8 cellular contexts compared by ENCODE assay signal in genomic region chr20:6828794-6829423, GRCh38.
DNase-seq lines count a peak whose midpoint lies in the region; ATAC-seq and TF ChIP-seq lines count a peak whose summit lies in the region.

No MANE protein-coding gene starts in this region.

- H3K4me1 ChIP-seq in neural progenitor cell, result no peaks in the 10 kb centered on the region

- no peak overlapping the region for H3K9ac ChIP-seq in neural progenitor cell

- no peaks in the 10 kb centered on the region for H3K36me3 ChIP-seq in neural progenitor cell

- no peak overlapping the region for H3K27ac Mint-ChIP-seq in neural progenitor cell

- H2AFZ ChIP-seq in neural progenitor cell (replicated peaks), result no peak overlapping the region

- H3K27ac ChIP-seq in VCaP (no peak overlapping the region), neural progenitor cell (no peak overlapping the region)

- no peaks in the 10 kb centered on the region for H3K27me3 ChIP-seq in neural progenitor cell

- peaks cover 3% of the 10 kb centered on the region for H3K27me3 Mint-ChIP-seq in neural progenitor cell (ENCODE audit: insufficient read depth, low read depth)

- no peak overlapping the region for H3K4me3 Mint-ChIP-seq in neural progenitor cell

- no peaks in the 10 kb centered on the region for H3K4me1 Mint-ChIP-seq in neural progenitor cell

- DNase-seq in D341Med (ENCODE audit: low spot score) (peak; percentile 64), GM19238 (ENCODE audit: insufficient read length, low spot score) (peak; percentile 11), NCI-H2029 (lab: John Stamatoyannopoulos, UW) (peak; percentile 71), fibroblast of villous mesenchyme (ENCODE audit: low read depth) (peak; percentile 59), neural progenitor cell (ENCODE audit: low spot score) (peak; percentile 84)
- no peak for DNase-seq in effector CD4-positive, alpha-beta T cell

- ATAC-seq in HG03097 (IDR thresholded peaks at IDR 0.05; ENCODE audit: low FRiP score, unreplicated experiment), result peak; percentile 83

- H3K9me3 Mint-ChIP-seq in neural progenitor cell, result no peaks in the 10 kb centered on the region

- no peaks in the 10 kb centered on the region for H3K79me2 ChIP-seq in neural progenitor cell (ENCODE audit: low read depth)

- H3K9me3 ChIP-seq in neural progenitor cell (ENCODE audit: low read depth), result no peaks in the 10 kb centered on the region

- H3F3A ChIP-seq in neural progenitor cell (ENCODE audit: low read depth), result peaks cover 6% of the 10 kb centered on the region

- H4K20me1 ChIP-seq in neural progenitor cell (ENCODE audit: low read depth), result no peaks in the 10 kb centered on the region

- TF ChIP-seq CTCF in VCaP (conservative IDR thresholded peaks at IDR 0.05), result peak; percentile 92
- peak; percentile 74 for TF ChIP-seq CTCF in fibroblast of villous mesenchyme (IDR thresholded peaks at IDR 0.05; ENCODE audit: insufficient read depth, low read depth, low read length)
- TF ChIP-seq CTCF in neural progenitor cell (IDR thresholded peaks at IDR 0.05), result peak; percentile 81

- H3K36me3 Mint-ChIP-seq in neural progenitor cell, result no peaks in the 10 kb centered on the region

- H3K4me2 ChIP-seq in neural progenitor cell, result no peak overlapping the region

- no peak overlapping the region for H3K4me3 ChIP-seq in fibroblast of villous mesenchyme (ENCODE audit: low read depth, low read length)
- H3K4me3 ChIP-seq in neural progenitor cell, result no peak overlapping the region
